ENCODE assay signal across 1 cellular context in genomic region chr6:21111399-21111725, GRCh38.
TF ChIP-seq lines count a peak whose summit lies in the region.

No MANE protein-coding gene starts in this region.

TF ChIP-seq in HepG2, 621 proteins besides CTCF, POLR2A, EP300 and RAD21 (continued from another document and continues in another):
- peak; percentile 93 for TF ChIP-seq AHDC1 (CRISPR knock-in tag; IDR thresholded peaks at IDR 0.05; ENCODE audit: borderline replicate concordance)
- peak; percentile 54; the same call in 1 of the 2 replicates for TF ChIP-seq HOXA3 (CRISPR knock-in tag; IDR thresholded peaks at IDR 0.05)
- TF ChIP-seq ZNF710 (CRISPR knock-in tag; IDR thresholded peaks at IDR 0.05; ENCODE audit: borderline replicate concordance), result peak; percentile 79; the same call in 1 of the 2 replicates
- TF ChIP-seq GFI1 (CRISPR knock-in tag; IDR thresholded peaks at IDR 0.05; ENCODE audit: borderline replicate concordance), result peak; percentile 58
- TF ChIP-seq ZNF569 (CRISPR knock-in tag; IDR thresholded peaks at IDR 0.05; ENCODE audit: borderline replicate concordance), result no peak
- TF ChIP-seq HMGXB4 (CRISPR knock-in tag; IDR thresholded peaks at IDR 0.05; ENCODE audit: borderline replicate concordance in 1 of 2, low read depth in 1 of 2), result 0 out of 4 replicates have a peak, but pooled peaks of 1 of the 2 experiments have one; percentile 16
- peak; percentile 48; the same call in 1 of the 2 replicates for TF ChIP-seq ZSCAN9 (CRISPR knock-in tag; IDR thresholded peaks at IDR 0.05; ENCODE audit: borderline replicate concordance)
- TF ChIP-seq WIZ (CRISPR knock-in tag; IDR thresholded peaks at IDR 0.05), result no peak
- TF ChIP-seq ZNF264 (CRISPR knock-in tag; IDR thresholded peaks at IDR 0.05), result no peak
- peak; percentile 60; the same call in 1 of the 2 replicates for TF ChIP-seq FOXJ3 (CRISPR knock-in tag; IDR thresholded peaks at IDR 0.05; ENCODE audit: borderline replicate concordance)
- peak; percentile 14; the same call in 1 of the 2 replicates for TF ChIP-seq SIX4 (CRISPR knock-in tag; IDR thresholded peaks at IDR 0.05)
- 0 out of 2 replicates have a peak, but pooled peaks have one; percentile 33 for TF ChIP-seq TGIF2 (CRISPR knock-in tag; IDR thresholded peaks at IDR 0.05)
- TF ChIP-seq PAXIP1 (CRISPR knock-in tag; conservative IDR thresholded peaks at IDR 0.05), result peak; percentile 79
- TF ChIP-seq ZNF138 (CRISPR knock-in tag; IDR thresholded peaks at IDR 0.05; ENCODE audit: low read depth), result no peak
- TF ChIP-seq ISL2 (CRISPR knock-in tag; IDR thresholded peaks at IDR 0.05), result peak; percentile 94
- TF ChIP-seq TEAD3 (CRISPR knock-in tag; optimal IDR thresholded peaks at IDR 0.05; ENCODE audit: borderline replicate concordance), result peak; percentile 55
- TF ChIP-seq SOX5 (CRISPR knock-in tag; IDR thresholded peaks at IDR 0.05; ENCODE audit: borderline replicate concordance), result peak; percentile 98
- TF ChIP-seq HHEX (CRISPR knock-in tag; IDR thresholded peaks at IDR 0.05), result 0 out of 2 replicates have a peak, but pooled peaks have one; percentile 46
- no peak for TF ChIP-seq TCF7L2 (IDR thresholded peaks at IDR 0.05; ENCODE audit: low read depth, low read length)
- no peak for TF ChIP-seq XBP1 (CRISPR knock-in tag; IDR thresholded peaks at IDR 0.05)
- TF ChIP-seq IKZF5 (CRISPR knock-in tag; IDR thresholded peaks at IDR 0.05), result peak; percentile 68; the same call in 1 of the 2 replicates
- TF ChIP-seq ZBTB20 (CRISPR knock-in tag; IDR thresholded peaks at IDR 0.05; ENCODE audit: borderline replicate concordance, low read depth), result no peak
- no peak for TF ChIP-seq TCF12 (IDR thresholded peaks at IDR 0.05)
- TF ChIP-seq TCF12 (CRISPR knock-in tag; IDR thresholded peaks at IDR 0.05), result peak; percentile 63; the same call in 1 of the 2 replicates
- TF ChIP-seq ZNF891 (CRISPR knock-in tag; IDR thresholded peaks at IDR 0.05), result no peak
- 0 out of 2 replicates have a peak, but pooled peaks have one; percentile 28 for TF ChIP-seq SKIL (CRISPR knock-in tag; IDR thresholded peaks at IDR 0.05; ENCODE audit: borderline replicate concordance)
- TF ChIP-seq ZNF841 (CRISPR knock-in tag; IDR thresholded peaks at IDR 0.05; ENCODE audit: borderline replicate concordance), result no peak
- no peak for TF ChIP-seq U2AF2 (IDR thresholded peaks at IDR 0.05; ENCODE audit: low read depth, low read length)
- peak; percentile 87 for TF ChIP-seq HMG20A (CRISPR knock-in tag; IDR thresholded peaks at IDR 0.05; ENCODE audit: borderline replicate concordance)
- TF ChIP-seq THAP7 (CRISPR knock-in tag; IDR thresholded peaks at IDR 0.05), result no peak
- TF ChIP-seq ZNF431 (CRISPR knock-in tag; IDR thresholded peaks at IDR 0.05; ENCODE audit: borderline replicate concordance, low read depth), result no peak
- TF ChIP-seq DRAP1 (CRISPR knock-in tag; IDR thresholded peaks at IDR 0.05), result 0 out of 2 replicates have a peak, but pooled peaks have one; percentile 32
- TF ChIP-seq KDM5A (IDR thresholded peaks at IDR 0.05; ENCODE audit: borderline replicate concordance, low read length), result no peak
- TF ChIP-seq ZGPAT (CRISPR knock-in tag; IDR thresholded peaks at IDR 0.05), result peak; percentile 73
- TF ChIP-seq GATA4 (IDR thresholded peaks at IDR 0.05; ENCODE audit: borderline replicate concordance, low read depth), result peak; percentile 27; the same call in 1 of the 2 replicates
- no peak for TF ChIP-seq ZNF276 (CRISPR knock-in tag; IDR thresholded peaks at IDR 0.05; ENCODE audit: low read depth)
- TF ChIP-seq CBX5 (CRISPR knock-in tag; IDR thresholded peaks at IDR 0.05; ENCODE audit: borderline replicate concordance), result no peak
- no peak for TF ChIP-seq ZNF317 (CRISPR knock-in tag; IDR thresholded peaks at IDR 0.05)
